19 cellular contexts compared by ENCODE assay signal in the genomic region with DNA sequence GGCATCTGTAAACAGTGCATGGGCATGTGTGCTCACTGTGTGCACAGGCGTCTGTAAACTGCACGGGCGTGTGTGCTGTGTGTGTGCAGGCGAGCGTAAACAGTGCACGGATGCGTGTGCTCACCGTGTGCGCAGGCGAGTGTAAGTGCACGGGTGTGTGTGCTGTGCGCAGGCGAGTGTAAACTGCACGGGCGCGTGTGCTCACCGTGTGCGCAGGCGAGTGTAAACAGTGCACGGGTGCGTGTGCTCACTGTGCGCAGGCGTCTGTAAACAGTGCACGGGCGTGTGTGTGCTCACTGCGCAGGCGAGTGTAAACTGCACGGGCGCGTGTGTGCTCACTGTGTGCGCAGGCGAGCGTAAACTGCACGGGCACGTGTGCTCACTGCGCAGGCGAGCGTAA. TPM values are rescaled to one million over a fixed set of nuclear protein-coding genes. Genes with fewer than 3 reads are reported as not detected.
DNase-seq lines count a peak whose midpoint lies in the region; ATAC-seq, FAIRE-seq and TF ChIP-seq lines count a peak whose summit lies in the region.
"Had no signal": no experiment of that assay in that cellular context is flagged by ENCODE, and none has a peak within 500 bp of the region (broad histone marks: within the 10 kb centered on the region; RNA-seq: fewer than 3 reads in every experiment).

No MANE protein-coding gene starts in this region.

- no peak for ATAC-seq in Right ventricle myocardium inferior
- no peak for ATAC-seq in GM12878
- ATAC-seq: CD8-positive, alpha-beta T cell had no signal

- no peaks in the 10 kb centered on the region for H4K20me1 ChIP-seq in GM12878 (ENCODE audit: control insufficient read depth, insufficient read depth)

- RAD21 ChIA-PET in GM12878 (lab: Charles Lee; ENCODE audit: unreplicated experiment), result no interaction called here

- TF ChIP-seq EP300 in GM12878 (IDR thresholded peaks at IDR 0.05; ENCODE audit: borderline replicate concordance in 1 of 2, control insufficient read depth in 1 of 2, low read depth in 2 of 2, low read length in 2 of 2), result no peak

- H3K4me3 ChIP-seq in GM12878, result no peak overlapping the region

- intact Hi-C loops in Right ventricle myocardium inferior (cut with DNase I) (no loop called here), cardiac septum (cut with DNase I) (no loop called here), GM12878 (cut with micrococcal nuclease; ENCODE audit: unreplicated experiment) (no loop called here)

- no peak overlapping the region for H2AFZ ChIP-seq in GM12878 (ENCODE audit: control insufficient read depth, low read depth, low read length)

- peak; percentile 56 for DNase-seq in Right ventricle myocardium inferior (ENCODE audit: missing footprints)
- no peak for DNase-seq in cardiac septum (ENCODE audit: low spot score)
- no peak for DNase-seq in GM12878 (ENCODE audit: low read depth, low spot score)
- no peak for DNase-seq in glutamatergic neuron
- DNase-seq in NCI-H187 (lab: John Stamatoyannopoulos, UW), result no peak
- no peak for DNase-seq in NCI-H526 treated with DMSO at 0.1 percent for 48 hours (lab: John Stamatoyannopoulos, UW)
- DNase-seq in cerebellum (ENCODE audit: low spot score), result no peak
- DNase-seq: CD8-positive, alpha-beta T cell; COR-L47; DMS153; DMS79 treated with DMSO at 0.1 percent for 48 hours; EL had no signal

- no peak overlapping the region for H3K9ac ChIP-seq in GM12878 (ENCODE audit: control insufficient read depth, insufficient read depth, low read length)

- no peak overlapping the region for H3K4me2 ChIP-seq in GM12878 (ENCODE audit: control insufficient read depth, insufficient read depth)

- peaks cover 6% of the 10 kb centered on the region for H3K27me3 Mint-ChIP-seq in glutamatergic neuron (ENCODE audit: unreplicated experiment)

- no peak overlapping the region for H3K4me3 Mint-ChIP-seq in glutamatergic neuron (ENCODE audit: unreplicated experiment)
- H3K4me3 Mint-ChIP-seq: CD14-positive monocyte; CD8-positive, alpha-beta T cell had no signal

- no peaks in the 10 kb centered on the region for H3K36me3 ChIP-seq in GM12878 (ENCODE audit: control insufficient read depth in 2 of 2, insufficient read depth in 2 of 2, low read length in 1 of 2)

- WGBS in GM12878 (ENCODE audit: insufficient coverage, insufficient replicate concordance, low lambda C conversion rate, missing lambda C conversion rate), result 98% methylated on average over 38 of the region's 38 CpGs

- in situ Hi-C loops in GM12878 (cut with MboI), result no loop called here

- H3K27ac ChIP-seq in GM12878 (ENCODE audit: control insufficient read depth, insufficient read depth), result no peak overlapping the region
- H3K27ac ChIP-seq: 22Rv1 had no signal

- no peaks in the 10 kb centered on the region for H3K4me1 ChIP-seq in GM12878 (ENCODE audit: control insufficient read depth, insufficient read depth, low read length)

- SMC1A ChIA-PET in GM12878 (lab: Charles Lee; ENCODE audit: uncharacterized antibody, unreplicated experiment), result no interaction called here

- no peaks in the 10 kb centered on the region for H3K27me3 ChIP-seq in GM12878 (replicated peaks in 1 of 2; ENCODE audit: control insufficient read depth in 2 of 2, insufficient read depth in 2 of 2, low read length in 1 of 2)

- TF ChIP-seq CTCF in GM12878 (IDR thresholded peaks at IDR 0.05 in 2 of 3, conservative IDR thresholded peaks at IDR 0.05 in 1 of 3; ENCODE audit: control insufficient read depth in 2 of 3, extremely low read depth in 1 of 3, insufficient read depth in 1 of 3, low read depth in 3 of 3, low read length in 3 of 3) (no peak), glutamatergic neuron (IDR thresholded peaks at IDR 0.05; ENCODE audit: partially characterized antibody, unreplicated experiment) (no peak)

- H3K27ac Mint-ChIP-seq in glutamatergic neuron (ENCODE audit: unreplicated experiment), result peak overlapping the region; percentile 43
- H3K27ac Mint-ChIP-seq: CD14-positive monocyte; CD8-positive, alpha-beta T cell had no signal

- peaks cover 2% of the 10 kb centered on the region for H3K4me1 Mint-ChIP-seq in glutamatergic neuron (ENCODE audit: low read depth, unreplicated experiment)
- H3K4me1 Mint-ChIP-seq: CD14-positive monocyte had no signal

- no peaks in the 10 kb centered on the region; the same call in 2 of the 3 replicates for H3K9me3 ChIP-seq in GM12878 (replicated peaks; ENCODE audit: control insufficient read depth, insufficient read depth, low read length)

- H3K9me3 Mint-ChIP-seq in glutamatergic neuron (ENCODE audit: unreplicated experiment), result peaks cover 14% of the 10 kb centered on the region
- H3K9me3 Mint-ChIP-seq: CD8-positive, alpha-beta T cell had no signal

- CTCF ChIA-PET in GM12878 (lab: Yijun Ruan, JAX), result no interaction called here

- H3K79me2 ChIP-seq in GM12878 (ENCODE audit: control insufficient read depth, insufficient read depth, low read length), result no peaks in the 10 kb centered on the region

- no peak for FAIRE-seq in GM12878 (lab: Jason Lieb, UNC)
- FAIRE-seq: D721Med, G401.6, H54 had no signal

- POLR2A ChIA-PET in GM12878 (lab: Charles Lee), result no interaction called here

- no peak for TF ChIP-seq POLR2A in GM12878 (IDR thresholded peaks at IDR 0.05; ENCODE audit: low read depth, low read length)

- peaks cover 25% of the 10 kb centered on the region for H3K36me3 Mint-ChIP-seq in glutamatergic neuron (ENCODE audit: unreplicated experiment)

- BruUV-seq in GM12878 (replicated peaks; lab: Mats Ljungman, UMichigan), result no TSS peak

- TF ChIP-seq RAD21 in GM12878 (IDR thresholded peaks at IDR 0.05; ENCODE audit: insufficient read depth, low read depth, low read length), result no peak

RNA-seq across cellular contexts. Expression of a gene that starts 22.4 kb away (rescaled TPM):
- total RNA-seq in Right ventricle myocardium inferior (190 TPM), cardiac septum (158 TPM), GM12878 (2014; rRNA removed) (119 and 139 TPM in 2 replicates), GM12878 (2014; rRNA removed; fragmentation: Illumina TruSeq; extraction: Trizol) (32.2 and 36.7 TPM in 2 replicates), GM12878 (2021) (125 and 133 TPM in 2 replicates), glutamatergic neuron (ENCODE audit: unreplicated experiment) (85.9 TPM), cerebellum (33.9 TPM)
- 76.9 and 99.0 TPM in 2 replicates for total RNA-seq in GM12878 (2013; cell fraction: nucleolus; rRNA removed)
- 31.4 TPM for polyA plus RNA-seq in GM12878 (2011; ENCODE audit: low read depth)
- polyA plus RNA-seq in GM12878 (2011; rRNA removed) (17.8 and 40.4 TPM in 2 replicates), GM12878 (2014; fragmentation: Illumina TruSeq; extraction: Trizol) (7.2 and 25.0 TPM in 2 replicates), GM12878 (2014; fragmentation: Nextera tagmentation; extraction: Ambion mirVana) (1 to 10 TPM; 2.3 to 7.2 TPM), GM12878 (2014; rRNA removed) (104 and 132 TPM in 2 replicates), GM12878 (2016; fragmentation: Nextera tagmentation; extraction: Ambion mirVana) (100 to 1,000 TPM; 156 to 162 TPM)
- 65.3 and 99.8 TPM in 2 replicates for polyA plus RNA-seq in GM12878 (2011; cell fraction: cytosol; rRNA removed)
- polyA plus RNA-seq in GM12878 (2011; cell fraction: nucleus; rRNA removed), result 213 and 241 TPM in 2 replicates
- 83.3 and 98.1 TPM in 2 replicates for polyA plus RNA-seq in GM12878 (2012)
- polyA minus RNA-seq in GM12878 (2011; rRNA and poly(A)+ RNA removed), result 39.6 and 63.8 TPM in 2 replicates
- polyA minus RNA-seq in GM12878 (2011; cell fraction: cytosol; rRNA and poly(A)+ RNA removed), result 29.9 and 33.5 TPM in 2 replicates
- 44.1 and 64.1 TPM in 2 replicates for polyA minus RNA-seq in GM12878 (2011; cell fraction: nucleus; rRNA and poly(A)+ RNA removed)

RNA-seq across cellular contexts. Expression of a gene that starts 34.5 kb away (rescaled TPM):
- total RNA-seq in Right ventricle myocardium inferior (27.8 TPM), cardiac septum (24.9 TPM), GM12878 (2014; rRNA removed) (17.2 and 18.3 TPM in 2 replicates), GM12878 (2014; rRNA removed; fragmentation: Illumina TruSeq; extraction: Trizol) (4.8 and 6.6 TPM in 2 replicates), GM12878 (2021) (21.1 and 24.9 TPM in 2 replicates), glutamatergic neuron (ENCODE audit: unreplicated experiment) (123 TPM), cerebellum (26.9 TPM)
- 62.9 and 72.6 TPM in 2 replicates for total RNA-seq in GM12878 (2013; cell fraction: nucleolus; rRNA removed)
- polyA plus RNA-seq in GM12878 (2011; ENCODE audit: low read depth), result 4.3 TPM
- polyA plus RNA-seq in GM12878 (2011; rRNA removed) (6.0 and 9.1 TPM in 2 replicates), GM12878 (2014; fragmentation: Illumina TruSeq; extraction: Trizol) (6.1 and 9.9 TPM in 2 replicates), GM12878 (2014; fragmentation: Nextera tagmentation; extraction: Ambion mirVana) (under 1 TPM; 0.39 to 0.66 TPM), GM12878 (2014; rRNA removed) (18.4 and 18.5 TPM in 2 replicates), GM12878 (2016; fragmentation: Nextera tagmentation; extraction: Ambion mirVana) (10 to 100 TPM; 12.6 to 16.8 TPM)
- 15.2 and 17.0 TPM in 2 replicates for polyA plus RNA-seq in GM12878 (2011; cell fraction: cytosol; rRNA removed)
- 92.1 and 99.5 TPM in 2 replicates for polyA plus RNA-seq in GM12878 (2011; cell fraction: nucleus; rRNA removed)
- 14.4 and 15.3 TPM in 2 replicates for polyA plus RNA-seq in GM12878 (2012)
- polyA minus RNA-seq in GM12878 (2011; rRNA and poly(A)+ RNA removed), result 14.0 and 20.2 TPM in 2 replicates
- polyA minus RNA-seq in GM12878 (2011; cell fraction: cytosol; rRNA and poly(A)+ RNA removed), result 3.5 and 4.7 TPM in 2 replicates
- polyA minus RNA-seq in GM12878 (2011; cell fraction: nucleus; rRNA and poly(A)+ RNA removed), result 14.5 and 26.6 TPM in 2 replicates

RNA-seq across cellular contexts. Expression of a gene that starts 42.8 kb away (rescaled TPM):
- 0.41 TPM for total RNA-seq in Right ventricle myocardium inferior
- 0.38 TPM for total RNA-seq in cardiac septum
- 106 and 107 TPM in 2 replicates for total RNA-seq in GM12878 (2013; cell fraction: nucleolus; rRNA removed)
- 16.3 and 19.8 TPM in 2 replicates for total RNA-seq in GM12878 (2014; rRNA removed)
- total RNA-seq in GM12878 (2014; rRNA removed; fragmentation: Illumina TruSeq; extraction: Trizol), result 7.6 and 9.4 TPM in 2 replicates
- 37.0 and 42.3 TPM in 2 replicates for total RNA-seq in GM12878 (2021)
- 14.4 TPM for polyA plus RNA-seq in GM12878 (2011; ENCODE audit: low read depth)
- 12.7 and 21.8 TPM in 2 replicates for polyA plus RNA-seq in GM12878 (2011; rRNA removed)
- 15.7 and 24.8 TPM in 2 replicates for polyA plus RNA-seq in GM12878 (2011; cell fraction: cytosol; rRNA removed)
- 445 and 483 TPM in 2 replicates for polyA plus RNA-seq in GM12878 (2011; cell fraction: nucleus; rRNA removed)
- polyA plus RNA-seq in GM12878 (2012), result 46.7 and 48.0 TPM in 2 replicates
- 3.0 and 9.5 TPM in 2 replicates for polyA plus RNA-seq in GM12878 (2014; fragmentation: Illumina TruSeq; extraction: Trizol)
- 1 to 10 TPM in 1 of 2 experiments, under 1 TPM in 1; 0.21 to 1.6 TPM for polyA plus RNA-seq in GM12878 (2014; fragmentation: Nextera tagmentation; extraction: Ambion mirVana)
- 42.1 and 51.0 TPM in 2 replicates for polyA plus RNA-seq in GM12878 (2014; rRNA removed)
- polyA plus RNA-seq in GM12878 (2016; fragmentation: Nextera tagmentation; extraction: Ambion mirVana), result 10 to 100 TPM; 11.0 to 13.0 TPM
- polyA minus RNA-seq in GM12878 (2011; rRNA and poly(A)+ RNA removed), result 7.8 and 14.5 TPM in 2 replicates
- 3.9 and 5.2 TPM in 2 replicates for polyA minus RNA-seq in GM12878 (2011; cell fraction: cytosol; rRNA and poly(A)+ RNA removed)
- 38.2 and 44.2 TPM in 2 replicates for polyA minus RNA-seq in GM12878 (2011; cell fraction: nucleus; rRNA and poly(A)+ RNA removed)
- total RNA-seq in glutamatergic neuron (ENCODE audit: unreplicated experiment), result 1.8 TPM
- total RNA-seq in cerebellum, result not detected
- total RNA-seq: A673 had no signal
- polyA plus RNA-seq: BJ had no signal

RNA-seq across cellular contexts. Expression of a gene that starts 50.8 kb away (rescaled TPM):
- total RNA-seq in Right ventricle myocardium inferior (57.5 TPM), cardiac septum (75.9 TPM), GM12878 (2014; rRNA removed) (43.5 and 47.6 TPM in 2 replicates), GM12878 (2014; rRNA removed; fragmentation: Illumina TruSeq; extraction: Trizol) (25.3 and 31.6 TPM in 2 replicates), GM12878 (2021) (58.0 and 70.7 TPM in 2 replicates), glutamatergic neuron (ENCODE audit: unreplicated experiment) (140 TPM), cerebellum (16.2 TPM)
- total RNA-seq in GM12878 (2013; cell fraction: nucleolus; rRNA removed), result 13.9 and 16.2 TPM in 2 replicates
- 16.1 TPM for polyA plus RNA-seq in GM12878 (2011; ENCODE audit: low read depth)
- polyA plus RNA-seq in GM12878 (2011; rRNA removed) (14.3 and 31.9 TPM in 2 replicates), GM12878 (2014; fragmentation: Illumina TruSeq; extraction: Trizol) (2.2 and 18.1 TPM in 2 replicates), GM12878 (2014; fragmentation: Nextera tagmentation; extraction: Ambion mirVana) (10 to 100 TPM in 1 of 2 experiments, 1 to 10 TPM in 1; 2.8 to 12.7 TPM), GM12878 (2014; rRNA removed) (52.7 and 56.9 TPM in 2 replicates), GM12878 (2016; fragmentation: Nextera tagmentation; extraction: Ambion mirVana) (10 to 100 TPM; 23.4 to 72.4 TPM)
- 51.6 and 73.9 TPM in 2 replicates for polyA plus RNA-seq in GM12878 (2011; cell fraction: cytosol; rRNA removed)
- 131 and 165 TPM in 2 replicates for polyA plus RNA-seq in GM12878 (2011; cell fraction: nucleus; rRNA removed)
- polyA plus RNA-seq in GM12878 (2012), result 29.2 and 44.5 TPM in 2 replicates
- 42.4 and 52.1 TPM in 2 replicates for polyA minus RNA-seq in GM12878 (2011; rRNA and poly(A)+ RNA removed)
- polyA minus RNA-seq in GM12878 (2011; cell fraction: cytosol; rRNA and poly(A)+ RNA removed), result 11.9 and 22.7 TPM in 2 replicates
- polyA minus RNA-seq in GM12878 (2011; cell fraction: nucleus; rRNA and poly(A)+ RNA removed), result 17.2 and 27.8 TPM in 2 replicates

RNA-seq across cellular contexts. Expression of a gene that starts 52.7 kb away (rescaled TPM):
- total RNA-seq in Right ventricle myocardium inferior, result 0.16 TPM
- 0.38 TPM for total RNA-seq in cardiac septum
- total RNA-seq in GM12878 (2013; cell fraction: nucleolus; rRNA removed), result 3.4 and 5.1 TPM in 2 replicates
- 0.60 and 0.79 TPM in 2 replicates for total RNA-seq in GM12878 (2014; rRNA removed)
- total RNA-seq in GM12878 (2014; rRNA removed; fragmentation: Illumina TruSeq; extraction: Trizol), result 0.41 and 0.45 TPM in 2 replicates
- total RNA-seq in GM12878 (2021), result 1.7 and 1.9 TPM in 2 replicates
- polyA plus RNA-seq in GM12878 (2011; ENCODE audit: low read depth), result 0.20 TPM
- polyA plus RNA-seq in GM12878 (2011; rRNA removed), result 0.37 and 0.75 TPM in 2 replicates
- polyA plus RNA-seq in GM12878 (2011; cell fraction: cytosol; rRNA removed), result 0.78 and 1.6 TPM in 2 replicates
- polyA plus RNA-seq in GM12878 (2011; cell fraction: nucleus; rRNA removed), result 8.1 and 9.7 TPM in 2 replicates
- 0.87 and 1.1 TPM in 2 replicates for polyA plus RNA-seq in GM12878 (2012)
- polyA plus RNA-seq in GM12878 (2014; fragmentation: Illumina TruSeq; extraction: Trizol), result 0.19 TPM in 1 of 2 replicates, not detected in the other
- polyA plus RNA-seq in GM12878 (2014; fragmentation: Nextera tagmentation; extraction: Ambion mirVana), result under 1 TPM in 1 of 2 experiments, not detected in 1; 0.02 TPM
- polyA plus RNA-seq in GM12878 (2014; rRNA removed), result 1.6 and 1.9 TPM in 2 replicates
- 1 to 10 TPM in 1 of 2 experiments, under 1 TPM in 1; 0.62 to 1.0 TPM for polyA plus RNA-seq in GM12878 (2016; fragmentation: Nextera tagmentation; extraction: Ambion mirVana)
- 1.0 and 1.5 TPM in 2 replicates for polyA minus RNA-seq in GM12878 (2011; rRNA and poly(A)+ RNA removed)
- polyA minus RNA-seq in GM12878 (2011; cell fraction: cytosol; rRNA and poly(A)+ RNA removed), result 0.42 TPM in 1 of 2 replicates, not detected in the other
- 3.1 and 5.0 TPM in 2 replicates for polyA minus RNA-seq in GM12878 (2011; cell fraction: nucleus; rRNA and poly(A)+ RNA removed)
- total RNA-seq in glutamatergic neuron (ENCODE audit: unreplicated experiment), result 2.6 TPM
- 1.5 TPM for total RNA-seq in cerebellum
